ENCODE assay signal across 24 cellular contexts in genomic region chr10:98636921-98637329, GRCh38.
DNase-seq lines count a peak whose midpoint lies in the region; ATAC-seq lines count a peak whose summit lies in the region.
"Had no signal": no experiment of that assay in that cellular context is flagged by ENCODE, and none has a peak within 500 bp of the region (broad histone marks: within the 10 kb centered on the region; RNA-seq: fewer than 3 reads in every experiment).

No MANE protein-coding gene starts in this region.

- H3K18ac ChIP-seq in neuronal stem cell (ENCODE audit: low read length) = no peak overlapping the region

- no peaks in the 10 kb centered on the region for H3K79me1 ChIP-seq in neuronal stem cell (ENCODE audit: low read depth, low read length)

- H3K9ac ChIP-seq in Karpas-422 (ENCODE audit: low read length) (no peak overlapping the region), neuronal stem cell (ENCODE audit: low read depth, low read length, poor library complexity) (no peak overlapping the region)

- no peak overlapping the region for H4K91ac ChIP-seq in neuronal stem cell (ENCODE audit: low read depth, low read length, poor library complexity)

- no peak overlapping the region for H2BK120ac ChIP-seq in neuronal stem cell (ENCODE audit: low read depth, low read length)

- H3K27me3 ChIP-seq in Karpas-422 (ENCODE audit: low read length) = no peaks in the 10 kb centered on the region
- H3K27me3 ChIP-seq in neuronal stem cell (ENCODE audit: control insufficient read depth in 3 of 3, insufficient read depth in 3 of 3, low read depth in 1 of 3, low read length in 3 of 3) = no peaks in the 10 kb centered on the region
- H3K27me3 ChIP-seq: cardiac muscle cell, SJCRH30 had no signal

- H2AFZ ChIP-seq in Karpas-422 (ENCODE audit: low read length) = no peak overlapping the region
- H2AFZ ChIP-seq in neuronal stem cell (ENCODE audit: low read length) = no peak overlapping the region

- H2BK5ac ChIP-seq in neuronal stem cell (ENCODE audit: low read length) = no peak overlapping the region

- H3K9me3 ChIP-seq in Karpas-422 (ENCODE audit: low read length) (no peaks in the 10 kb centered on the region), neuronal stem cell (replicated peaks in 1 of 2; ENCODE audit: control insufficient read depth in 2 of 2, insufficient read depth in 1 of 2, low read depth in 1 of 2, low read length in 2 of 2) (no peaks in the 10 kb centered on the region)
- H3K9me3 ChIP-seq: HAP-1, SJCRH30 had no signal

- no peak overlapping the region for H3K4ac ChIP-seq in neuronal stem cell (ENCODE audit: low read length)

- no peaks in the 10 kb centered on the region for H3K79me2 ChIP-seq in Karpas-422 (ENCODE audit: low read length)

- H3K4me3 ChIP-seq in Karpas-422 (ENCODE audit: low read length) (no peak overlapping the region), neuronal stem cell (ENCODE audit: low read length in 2 of 2) (no peak overlapping the region)
- H3K4me3 ChIP-seq: cardiac muscle cell, HAP-1, SJCRH30 had no signal

- no peak overlapping the region for H3K23ac ChIP-seq in neuronal stem cell (ENCODE audit: low read depth, low read length, poor library complexity)

- DNase-seq in Karpas-422 (no peak), epithelial cell of prostate (ENCODE audit: low read depth, low spot score) (peak; percentile 22), superior temporal gyrus (ENCODE audit: extremely low spot score) (peak; percentile 14), C1 segment of cervical spinal cord (lab: John Stamatoyannopoulos, UW) (no peak), neuronal stem cell (ENCODE audit: low spot score) (no peak)
- DNase-seq: activated CD4-positive, alpha-beta T cell treated with anti-CD3 and anti-CD28 coated beads for 36 hours; activated CD8-positive, alpha-beta memory T cell treated with anti-CD3 and anti-CD28 coated beads for 24 hours; activated effector memory CD4-positive, alpha-beta T cell treated with Interleukin-2 at 50 U/mL for 16 hours; activated naive CD8-positive, alpha-beta T cell treated with anti-CD3 and anti-CD28 coated beads for 36 hours; activated T-cell treated with anti-CD3 and anti-CD28 coated beads for 4 hours; aorta; CD4-positive, CD25-positive, alpha-beta regulatory T cell; left colon; NCI-H1092 treated with DMSO at 0.1 percent for 48 hours; NCI-H187; NCI-H82; SJCRH30; SW 1271 had no signal

- H4K8ac ChIP-seq in neuronal stem cell (ENCODE audit: low read depth, low read length) = no peak overlapping the region

- no peaks in the 10 kb centered on the region for H4K20me1 ChIP-seq in Karpas-422 (ENCODE audit: insufficient read depth, low read depth, low read length)

- no peaks in the 10 kb centered on the region for H3K9me2 ChIP-seq in Karpas-422 (replicated peaks; ENCODE audit: insufficient read depth, low read length)

- no peaks in the 10 kb centered on the region for H3K36me3 ChIP-seq in Karpas-422 (ENCODE audit: insufficient read depth, low read length)
- peaks cover 0 to 1% of the 10 kb centered on the region in 2 donors for H3K36me3 ChIP-seq in neuronal stem cell (replicated peaks in 1 of 2; ENCODE audit: control insufficient read depth in 2 of 2, insufficient read depth in 2 of 2, low read length in 2 of 2)
- H3K36me3 ChIP-seq: cardiac muscle cell, HAP-1, SJCRH30 had no signal

- H3K14ac ChIP-seq in neuronal stem cell (ENCODE audit: low read length) = no peak overlapping the region

- H3K27ac ChIP-seq in Karpas-422 (ENCODE audit: low read length) (no peak overlapping the region), epithelial cell of prostate (peak overlapping the region; percentile 33), neuronal stem cell (replicated peaks; ENCODE audit: low read length) (no peak overlapping the region)
- H3K27ac ChIP-seq: cardiac muscle cell, SJCRH30 had no signal

- peak overlapping the region; percentile 15 for H3K4me2 ChIP-seq in Karpas-422 (ENCODE audit: low read depth, low read length, poor library complexity, severe bottlenecking)
- no peak overlapping the region for H3K4me2 ChIP-seq in neuronal stem cell (ENCODE audit: insufficient read depth, low read length, poor library complexity, severe bottlenecking)

- H2BK15ac ChIP-seq in neuronal stem cell (ENCODE audit: low read length) = no peak overlapping the region

- no peak overlapping the region for H2BK12ac ChIP-seq in neuronal stem cell (ENCODE audit: low read length)

- peaks cover 8% of the 10 kb centered on the region for H3K4me1 ChIP-seq in Karpas-422 (ENCODE audit: low read length)
- H3K4me1 ChIP-seq in neuronal stem cell (ENCODE audit: control insufficient read depth in 2 of 2, insufficient read depth in 1 of 2, low read depth in 1 of 2, low read length in 2 of 2) = no peaks in the 10 kb centered on the region
- H3K4me1 ChIP-seq: HAP-1 had no signal

- H2AK5ac ChIP-seq in neuronal stem cell (ENCODE audit: low read depth, low read length) = no peak overlapping the region

- peak; percentile 58 for ATAC-seq in GM19351 (IDR thresholded peaks at IDR 0.05; ENCODE audit: unreplicated experiment)
- ATAC-seq in HG03520 (IDR thresholded peaks at IDR 0.05; ENCODE audit: unreplicated experiment) = no peak
- ATAC-seq: activated CD4-positive, alpha-beta T cell treated with anti-CD3 and anti-CD28 coated beads for 36 hours; left colon; natural killer cell treated with Interleukin-12 subunit alpha and Interleukin-12 subunit beta and Interleukin-15 and Interleukin-18, amount 100 ng/mL, for 72 hours; stimulated activated memory B cell treated with anti-CD40 and anti-IgM and Interleukin-4, amounts not matched to agents 10 μg/mL and 1 μg/mL and 100 μg/mL, for 72 hours had no signal

Comparison
In these comparisons a context has a peak if more than half of its experiments do, and no peak if none do; other contexts are left out.
1. DNase-seq: peak in epithelial cell of prostate (single experiment) and superior temporal gyrus (single experiment); none in Karpas-422 (single experiment), C1 segment of cervical spinal cord (0 of 14) and neuronal stem cell (single experiment).